35 cellular contexts compared by ENCODE assay signal in the genomic region with DNA sequence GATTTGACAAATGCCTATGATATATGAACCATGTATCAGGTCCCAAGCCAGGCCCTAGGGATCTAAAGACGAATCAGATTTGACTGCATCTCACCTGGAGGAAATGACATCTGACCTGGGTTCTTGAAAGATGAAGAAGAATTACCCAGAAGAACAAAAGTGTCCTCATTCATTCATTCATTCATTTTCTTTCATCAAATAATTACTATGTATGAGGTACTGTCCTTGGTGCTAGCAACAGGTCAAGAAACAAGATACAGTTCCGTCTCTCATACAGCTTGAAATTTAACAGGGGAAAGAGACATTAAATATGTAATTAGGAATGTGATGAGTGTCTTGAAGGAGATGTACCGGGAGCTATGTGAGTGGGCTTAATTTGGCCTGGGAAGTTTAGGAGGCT. TPM values are rescaled to one million over a fixed set of nuclear protein-coding genes. Genes with fewer than 3 reads are reported as not detected.
"Had no signal": no experiment of that assay in that cellular context is flagged by ENCODE, and none has a peak within 500 bp of the region (broad histone marks: within the 10 kb centered on the region; RNA-seq: fewer than 3 reads in every experiment).

No MANE protein-coding gene starts in this region.

- H3K4me3 ChIP-seq: adrenal gland, body of pancreas, cardiac muscle cell, gastrocnemius medialis, lung, mucosa of descending colon, neural progenitor cell, uterus had no signal

- H3K27ac ChIP-seq: gastrocnemius medialis, neural progenitor cell, parathyroid adenoma, psoas muscle, WERI-Rb-1 had no signal

- H3K36me3 ChIP-seq: adrenal gland, cardiac muscle cell, gastrocnemius medialis, left ventricle myocardium inferior, neural progenitor cell, sigmoid colon, thoracic aorta, uterus, WERI-Rb-1 had no signal

- H3K36me3 Mint-ChIP-seq: activated naive CD4-positive, alpha-beta T cell treated with anti-CD3 and anti-CD28 coated beads, Interleukin-2, amount 50 U/mL, for 72 hours; neural progenitor cell; stimulated activated effector memory CD8-positive, alpha-beta T cell treated with anti-CD3 and anti-CD28 coated beads, Interleukin-12 subunit alpha, Interleukin-12 subunit beta, amount 100 ng/mL, for 72 hours had no signal

- DNase-seq: activated CD4-positive, alpha-beta T cell treated with anti-CD3 and anti-CD28 coated beads for 48 hours; activated CD4-positive, alpha-beta T cell treated with anti-CD3 and anti-CD28 coated beads, Interleukin-2, amount 50 U/mL, for 48 hours; activated CD8-positive, alpha-beta memory T cell treated with anti-CD3 and anti-CD28 coated beads, Interleukin-2, amount 50 U/mL, for 48 hours; activated naive CD4-positive, alpha-beta T cell; activated T-cell treated with anti-CD3 and anti-CD28 coated beads, Interleukin-2, amount 50 U/mL, for 72 hours; aorta; body of pancreas; dorsolateral prefrontal cortex; effector memory CD4-positive, alpha-beta T cell; gastrocnemius medialis; glutamatergic neuron; islet precursor cell; left ventricle myocardium inferior; mucosa of descending colon; occipital lobe; psoas muscle; sigmoid colon; small intestine; stimulated activated CD4-positive, alpha-beta T cell treated with anti-CD3 and anti-CD28 coated beads, Interleukin-4, amount 100 ng/mL, for 24 hours; T1000; uterus; WERI-Rb-1 had no signal

- H2AFZ ChIP-seq: neural progenitor cell had no signal

- H3K4me2 ChIP-seq: neural progenitor cell had no signal

- ATAC-seq: activated CD4-positive, CD25-positive, alpha-beta regulatory T cell treated with anti-CD3 and anti-CD28 coated beads, Interleukin-2, amount 50 U/mL, for 24 hours; activated naive CD4-positive, alpha-beta T cell treated with anti-CD3 and anti-CD28 coated beads, Interleukin-2, amount 50 U/mL, for 72 hours; activated T-cell treated with anti-CD3 and anti-CD28 coated beads, Interleukin-2, amount 50 U/mL, for 72 hours; body of pancreas; gastrocnemius medialis; mucosa of descending colon; psoas muscle; stimulated activated effector memory CD8-positive, alpha-beta T cell treated with anti-CD3 and anti-CD28 coated beads, Interleukin-12 subunit alpha, Interleukin-12 subunit beta, amount 100 ng/mL, for 72 hours had no signal

- H3K9me3 ChIP-seq: adrenal gland, body of pancreas, gastrocnemius medialis, left ventricle myocardium inferior, mucosa of descending colon, psoas muscle, sigmoid colon, thoracic aorta, uterus had no signal

- H3K4me1 ChIP-seq: parathyroid adenoma had no signal

- H3K27me3 ChIP-seq: adrenal gland, body of pancreas, dorsolateral prefrontal cortex, gastrocnemius medialis, sigmoid colon, uterus had no signal

- H3K9ac ChIP-seq: neural progenitor cell, parathyroid adenoma had no signal

- H3K9me3 Mint-ChIP-seq: activated naive CD4-positive, alpha-beta T cell treated with anti-CD3 and anti-CD28 coated beads, Interleukin-2, amount 50 U/mL, for 72 hours; neural progenitor cell; stimulated activated effector memory CD8-positive, alpha-beta T cell treated with anti-CD3 and anti-CD28 coated beads, Interleukin-12 subunit alpha, Interleukin-12 subunit beta, amount 100 ng/mL, for 72 hours; stimulated activated naive CD8-positive, alpha-beta T cell treated with anti-CD3 and anti-CD28 coated beads, Interleukin-15, Interleukin-2, amounts not matched to agents 100 ng/mL and 50 ng/mL, for 24 hours; T-helper 1 cell treated with Interleukin-12 subunit alpha and Interleukin-12 subunit beta and Interleukin-4 antibody, amounts not matched to agents 30 μg/mL and 1 μg/mL, for 36 hours; type B pancreatic cell had no signal

- H3K27ac Mint-ChIP-seq: neural progenitor cell; stimulated activated naive CD8-positive, alpha-beta T cell treated with anti-CD3 and anti-CD28 coated beads, Interleukin-15, Interleukin-2, amounts not matched to agents 100 ng/mL and 50 ng/mL, for 24 hours; T-helper 1 cell treated with Interleukin-12 subunit alpha and Interleukin-12 subunit beta and Interleukin-4 antibody, amounts not matched to agents 30 μg/mL and 1 μg/mL, for 36 hours; type B pancreatic cell had no signal

- H3K4me3 Mint-ChIP-seq: stimulated activated effector memory CD8-positive, alpha-beta T cell treated with anti-CD3 and anti-CD28 coated beads, Interleukin-12 subunit alpha, Interleukin-12 subunit beta, amount 100 ng/mL, for 72 hours; stimulated activated naive CD8-positive, alpha-beta T cell treated with anti-CD3 and anti-CD28 coated beads, Interleukin-15, Interleukin-2, amounts not matched to agents 100 ng/mL and 50 ng/mL, for 24 hours had no signal

RNA-seq across cellular contexts. Expression of a gene that starts 20.1 kb away (rescaled TPM):
- total RNA-seq: myocyte had no signal
